In genomic region chr12:9049520-9050133, GRCh38 we compare ENCODE assay signal across 8 cellular contexts.
DNase-seq lines count a peak whose midpoint lies in the region; ATAC-seq and TF ChIP-seq lines count a peak whose summit lies in the region.

No MANE protein-coding gene starts in this region.

- ATAC-seq in GM21423 (IDR thresholded peaks at IDR 0.05; ENCODE audit: unreplicated experiment) = no peak
- ATAC-seq in GM21447 (IDR thresholded peaks at IDR 0.05; ENCODE audit: unreplicated experiment) = no peak

- H3K4me3 ChIP-seq in AG09309 (ENCODE audit: control insufficient read depth, low read depth, low read length) = no peak overlapping the region
- H3K4me3 ChIP-seq in choroid plexus epithelial cell (ENCODE audit: low read depth, low read length) = no peak overlapping the region

- peak; percentile 18 for DNase-seq in AG09309 (ENCODE audit: low read depth)
- DNase-seq in GM10248 (ENCODE audit: extremely low spot score) = peak; percentile 33
- peak; percentile 70 for DNase-seq in NOMO-1 treated with DMSO at 0.1 percent for 48 hours (lab: John Stamatoyannopoulos, UW; ENCODE audit: unreplicated experiment)
- peak; percentile 78 for DNase-seq in choroid plexus epithelial cell (ENCODE audit: low read depth)
- peak; percentile 56 for DNase-seq in medulla oblongata (ENCODE audit: extremely low spot score)
- no peak for DNase-seq in NCI-H187 treated with DMSO at 0.1 percent for 48 hours (lab: John Stamatoyannopoulos, UW)

- POLR2A ChIA-PET in GM10248 (lab: Yijun Ruan, JAX) = no interaction called here

- CTCF ChIA-PET in GM10248 (lab: Yijun Ruan, JAX) = interaction anchor here (0.7 to 4.8 kb wide), 50 partner anchors 8 to 596 kb away, joined by 3 to 45 read pairs (median 5); partner anchors contain the start of genes A2M, M6PR, PHC1 and RIMKLB

- TF ChIP-seq CTCF in AG09309 (IDR thresholded peaks at IDR 0.05; ENCODE audit: control insufficient read depth, insufficient read depth, low read depth, low read length, missing control alignments) = peak; percentile 52
- peak; percentile 43 for TF ChIP-seq CTCF in GM10248 (IDR thresholded peaks at IDR 0.05; ENCODE audit: control extremely low read depth, extremely low read depth, low read depth, missing control alignments)
- peak; percentile 55 for TF ChIP-seq CTCF in choroid plexus epithelial cell (conservative IDR thresholded peaks at IDR 0.05; ENCODE audit: low read depth, low read length)
